ENCODE assay signal across 10 cellular contexts in the genomic region with DNA sequence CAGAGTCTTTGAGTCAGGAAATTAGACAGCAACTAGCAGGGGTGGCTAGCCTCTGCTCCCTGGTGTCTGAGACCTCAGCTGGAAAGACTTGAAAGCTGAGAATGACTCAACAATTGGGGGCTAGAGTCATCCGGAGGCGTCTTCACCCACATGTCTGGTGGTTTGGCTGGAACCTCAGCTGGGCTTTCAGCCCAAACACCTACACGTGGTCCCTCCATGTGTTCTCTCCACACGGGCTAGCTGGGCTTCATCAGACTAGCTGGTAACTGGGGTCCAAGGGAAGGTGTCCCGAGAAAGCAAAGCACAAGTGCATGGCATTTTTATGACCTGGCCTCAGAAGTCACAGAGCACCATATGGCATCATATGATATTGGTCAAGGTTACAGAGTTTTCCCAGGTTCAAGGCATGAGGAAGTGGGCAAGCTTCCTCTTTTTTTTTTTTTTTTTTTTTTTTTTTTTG. TPM values are rescaled to one million over a fixed set of nuclear protein-coding genes. Genes with fewer than 3 reads are reported as not detected.
DNase-seq lines count a peak whose midpoint lies in the region; ATAC-seq and TF ChIP-seq lines count a peak whose summit lies in the region.
"Had no signal": no experiment of that assay in that cellular context is flagged by ENCODE, and none has a peak within 500 bp of the region (broad histone marks: within the 10 kb centered on the region; RNA-seq: fewer than 3 reads in every experiment).

No MANE protein-coding gene starts in this region.

- H3K4me1 ChIP-seq in CD4-positive, CD25-positive, alpha-beta regulatory T cell (ENCODE audit: control insufficient read depth, insufficient read depth, low read length, poor library complexity, severe bottlenecking) = no peaks in the 10 kb centered on the region
- H3K4me1 ChIP-seq in left lung (peaks cover 0 to 46% of the 10 kb centered on the region in 2 donors), gastroesophageal sphincter (no peaks in the 10 kb centered on the region)

- WGBS in gastroesophageal sphincter (ENCODE audit: low coverage in 1 of 2), 2 donors = 16 to 43% methylated on average over 4 of the region's 5 CpGs

- H3K9me3 Mint-ChIP-seq in CD4-positive, CD25-positive, alpha-beta regulatory T cell = peaks cover 0 to 28% (median 4%) of the 10 kb centered on the region in 7 donors
- H3K9me3 Mint-ChIP-seq in activated CD8-positive, alpha-beta T cell treated with anti-CD3 and anti-CD28 coated beads for 36 hours = peaks cover 25% of the 10 kb centered on the region

- H3K27me3 ChIP-seq in CD4-positive, CD25-positive, alpha-beta regulatory T cell (ENCODE audit: control insufficient read depth, insufficient read depth, low read length) = no peaks in the 10 kb centered on the region
- H3K27me3 ChIP-seq in left lung (no peaks in the 10 kb centered on the region), gastroesophageal sphincter (no peaks in the 10 kb centered on the region)
- H3K27me3 ChIP-seq: tibial nerve had no signal

- ATAC-seq in CD4-positive, CD25-positive, alpha-beta regulatory T cell (ENCODE audit: low read depth in 2 of 2) = peak; percentile 31 to 43
- peak; percentile 91 for ATAC-seq in HG03520 (IDR thresholded peaks at IDR 0.05; ENCODE audit: unreplicated experiment)
- ATAC-seq in activated CD8-positive, alpha-beta T cell treated with anti-CD3 and anti-CD28 coated beads for 36 hours = peak; percentile 87
- ATAC-seq in left lung = peak; percentile 69
- no peak for ATAC-seq in gastroesophageal sphincter
- ATAC-seq: HCT116 had no signal

- peaks cover 10% of the 10 kb centered on the region for H3K36me3 Mint-ChIP-seq in CD4-positive, CD25-positive, alpha-beta regulatory T cell
- H3K36me3 Mint-ChIP-seq in activated CD8-positive, alpha-beta T cell treated with anti-CD3 and anti-CD28 coated beads for 36 hours (ENCODE audit: low read depth) = peaks cover 14% of the 10 kb centered on the region

- H3K27ac ChIP-seq in CD4-positive, CD25-positive, alpha-beta regulatory T cell (ENCODE audit: insufficient read depth, low read length, poor library complexity, severe bottlenecking) = no peak overlapping the region
- peak overlapping the region in 1 of 2 donors; percentile 82 for H3K27ac ChIP-seq in left lung
- no peak overlapping the region for H3K27ac ChIP-seq in gastroesophageal sphincter

- POLR2A ChIA-PET in activated CD8-positive, alpha-beta T cell treated with anti-CD3 and anti-CD28 coated beads for 36 hours (lab: Charles Lee) = interaction anchor here (0.8 to 1.2 kb wide), 2 partner anchors 8 to 22 kb away, joined by 4 to 5 read pairs; no protein-coding TSS in a partner anchor

- DNase-seq in CD4-positive, CD25-positive, alpha-beta regulatory T cell = peak in 1 of 3 donors; percentile 64
- DNase-seq in GM20000 (ENCODE audit: low spot score) = peak; percentile 46
- DNase-seq in activated CD8-positive, alpha-beta T cell treated with anti-CD3 and anti-CD28 coated beads for 36 hours = peak; percentile 81
- DNase-seq in left lung = peak in 1 of 2 donors; percentile 64
- no peak for DNase-seq in amygdala (lab: John Stamatoyannopoulos, UW)
- no peak for DNase-seq in NCI-H2171 (lab: John Stamatoyannopoulos, UW)

- H3K9me3 ChIP-seq in CD4-positive, CD25-positive, alpha-beta regulatory T cell (ENCODE audit: control insufficient read depth in 2 of 2, low read length in 2 of 2) = peaks cover 7 to 23% of the 10 kb centered on the region in 2 experiments
- H3K9me3 ChIP-seq in left lung (peaks cover 4 to 23% of the 10 kb centered on the region in 2 donors), gastroesophageal sphincter (peaks cover 0 to 21% (median 0%) of the 10 kb centered on the region in 3 donors)

- CTCF ChIA-PET in activated CD8-positive, alpha-beta T cell treated with anti-CD3 and anti-CD28 coated beads for 36 hours (lab: Charles Lee) = interaction anchor here (0.7 to 1.6 kb wide), 8 partner anchors 10 to 139 kb away, joined by 3 to 10 read pairs (median 3); no protein-coding TSS in a partner anchor

- H3K27me3 Mint-ChIP-seq in CD4-positive, CD25-positive, alpha-beta regulatory T cell = peaks cover 12% of the 10 kb centered on the region
- no peaks in the 10 kb centered on the region for H3K27me3 Mint-ChIP-seq in activated CD8-positive, alpha-beta T cell treated with anti-CD3 and anti-CD28 coated beads for 36 hours

- TF ChIP-seq EP300 in gastroesophageal sphincter (IDR thresholded peaks at IDR 0.05) = no peak

- intact Hi-C loops in activated CD8-positive, alpha-beta T cell treated with anti-CD3 and anti-CD28 coated beads for 36 hours (cut with micrococcal nuclease) = no loop called here
- intact Hi-C loops in left lung (cut with DNase I) = no loop called here

- H3K4me3 Mint-ChIP-seq in CD4-positive, CD25-positive, alpha-beta regulatory T cell = no peak overlapping the region
- H3K4me3 Mint-ChIP-seq in activated CD8-positive, alpha-beta T cell treated with anti-CD3 and anti-CD28 coated beads for 36 hours = no peak overlapping the region

- no peak overlapping the region for H3K4me3 ChIP-seq in CD4-positive, CD25-positive, alpha-beta regulatory T cell (ENCODE audit: low read depth, low read length)
- H3K4me3 ChIP-seq in left lung = no peak overlapping the region
- no peak overlapping the region for H3K4me3 ChIP-seq in gastroesophageal sphincter
- H3K4me3 ChIP-seq: tibial nerve had no signal

- no peak for TF ChIP-seq POLR2A in gastroesophageal sphincter (IDR thresholded peaks at IDR 0.05)

- peaks cover 0 to 5% (median 2%) of the 10 kb centered on the region in 4 donors for H3K4me1 Mint-ChIP-seq in CD4-positive, CD25-positive, alpha-beta regulatory T cell
- H3K4me1 Mint-ChIP-seq in activated CD8-positive, alpha-beta T cell treated with anti-CD3 and anti-CD28 coated beads for 36 hours (ENCODE audit: low read depth) = peaks cover 12% of the 10 kb centered on the region

- TF ChIP-seq CTCF in GM20000 (IDR thresholded peaks at IDR 0.05; ENCODE audit: extremely low read depth, missing control alignments) (no peak), left lung (IDR thresholded peaks at IDR 0.05) (no peak), gastroesophageal sphincter (IDR thresholded peaks at IDR 0.05) (no peak)
- TF ChIP-seq CTCF in activated CD8-positive, alpha-beta T cell treated with anti-CD3 and anti-CD28 coated beads for 36 hours (IDR thresholded peaks at IDR 0.05) = no peak

- peak overlapping the region in 1 of 3 donors; percentile 43 for H3K27ac Mint-ChIP-seq in CD4-positive, CD25-positive, alpha-beta regulatory T cell
- peak overlapping the region; percentile 61 for H3K27ac Mint-ChIP-seq in activated CD8-positive, alpha-beta T cell treated with anti-CD3 and anti-CD28 coated beads for 36 hours

- H3K36me3 ChIP-seq in CD4-positive, CD25-positive, alpha-beta regulatory T cell (ENCODE audit: control insufficient read depth, insufficient read depth, low read length) = no peaks in the 10 kb centered on the region
- H3K36me3 ChIP-seq in left lung (no peaks in the 10 kb centered on the region), gastroesophageal sphincter (no peaks in the 10 kb centered on the region)

RNA-seq across cellular contexts. Expression of gene ABHD2, which starts 19.9 kb away (rescaled TPM):
- total RNA-seq in CD4-positive, CD25-positive, alpha-beta regulatory T cell = 67.8 TPM
- polyA plus RNA-seq in CD4-positive, CD25-positive, alpha-beta regulatory T cell = 10 to 100 TPM; 18.7 to 30.2 (median 21.2) TPM
- 10 to 100 TPM; 36.8 to 38.9 TPM for total RNA-seq in activated CD8-positive, alpha-beta T cell treated with anti-CD3 and anti-CD28 coated beads for 36 hours
- total RNA-seq in left lung (100 to 1,000 TPM; 214 to 231 TPM), gastroesophageal sphincter (100 to 1,000 TPM in 1 of 4 donors, 10 to 100 TPM in 3; 54.6 to 108 (median 75.9) TPM)

Comparison
In these comparisons a context has a peak if more than half of its experiments do, and no peak if none do; other contexts are left out.
1. DNase-seq: peak in GM20000 (single experiment) and activated CD8-positive, alpha-beta T cell treated with anti-CD3 and anti-CD28 coated beads for 36 hours (single experiment); none in amygdala (0 of 56) and NCI-H2171 (single experiment).